In the genomic region with DNA sequence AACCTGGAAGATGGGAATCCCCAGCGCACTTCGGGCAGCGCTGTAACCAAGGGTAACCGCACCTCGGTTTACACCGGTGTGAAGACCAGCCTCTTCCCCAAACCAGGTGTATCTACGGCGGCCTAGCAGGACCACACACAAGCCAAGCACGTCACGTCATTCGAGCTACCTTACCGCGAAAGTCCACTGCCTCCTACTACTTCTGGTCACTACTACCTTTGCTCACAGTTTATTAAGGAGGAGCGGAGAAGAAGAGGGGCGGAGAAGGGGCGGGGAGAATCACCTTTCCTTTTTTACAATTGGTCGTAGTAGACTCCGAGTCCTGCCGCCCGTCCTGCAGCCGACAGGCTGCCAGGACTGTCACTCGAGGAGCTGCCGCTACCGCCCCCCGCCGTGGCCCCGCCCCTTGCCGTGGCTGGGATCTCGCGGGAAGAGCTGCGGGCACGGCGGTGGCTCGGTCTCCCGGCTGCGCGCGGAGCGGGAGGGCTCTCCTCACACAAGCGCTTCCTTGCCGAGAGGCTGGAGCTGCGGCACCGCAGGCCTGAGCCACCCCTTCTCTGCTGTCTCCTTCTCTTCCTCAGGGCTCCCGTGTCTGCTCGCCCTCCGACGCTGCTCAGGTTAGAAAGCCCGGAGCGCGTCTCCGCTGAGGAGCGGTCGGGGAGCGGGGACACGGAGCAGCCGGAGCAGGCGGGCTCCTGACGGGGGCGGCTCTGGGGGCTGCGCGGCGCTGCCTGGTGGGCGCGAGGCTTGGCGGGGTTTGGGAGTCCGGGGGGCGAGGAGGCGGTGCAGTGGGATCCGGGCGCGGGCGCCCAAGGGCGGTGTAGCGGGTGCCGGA, we compare ENCODE assay signal across 8 cellular contexts.
DNase-seq lines count a peak whose midpoint lies in the region; ATAC-seq, FAIRE-seq and TF ChIP-seq lines count a peak whose summit lies in the region.

A gene (plus strand): TSS at position 495 of the 835 bp plus-strand sequence. CDS start 95,172 bp downstream, outside the sequence.

- peak; percentile 92 for FAIRE-seq in islet of Langerhans (lab: Jason Lieb, UNC)

- DNase-seq in AG09319 (ENCODE audit: extremely low read depth, low read depth) (peak; percentile 83), NCI-H446 (lab: John Stamatoyannopoulos, UW) (peak; percentile 84 to 96), cerebellar nuclear complex (lab: John Stamatoyannopoulos, UW) (peak; percentile 83 to 95)
- DNase-seq in stimulated activated CD4-positive, alpha-beta T cell treated with anti-CD3 and anti-CD28 coated beads, Interleukin-12 subunit alpha, Interleukin-12 subunit beta, amount 100 ng/mL, for 24 hours (ENCODE audit: low read depth in 2 of 2) = peak; percentile 87 to 91

- ATAC-seq in GM19035 (IDR thresholded peaks at IDR 0.05; ENCODE audit: unreplicated experiment) = peak; percentile 93
- ATAC-seq in HG03342 (IDR thresholded peaks at IDR 0.05; ENCODE audit: unreplicated experiment) = peak; percentile 95
- ATAC-seq in activated CD4-positive, CD25-positive, alpha-beta regulatory T cell treated with anti-CD3 and anti-CD28 coated beads, Interleukin-2, amount 50 U/mL, for 24 hours = peak; percentile 96

- TF ChIP-seq CTCF in AG09319 (IDR thresholded peaks at IDR 0.05; ENCODE audit: low read depth, low read length) = no peak

Comparison
In these comparisons a context has a peak if more than half of its experiments do, and no peak if none do; other contexts are left out.
1. Peak in every context shown above with its lines: DNase-seq and ATAC-seq.